ENCODE assay signal across 20 cellular contexts in genomic region chr2:156087875-156088274, GRCh38.
DNase-seq lines count a peak whose midpoint lies in the region; ATAC-seq and TF ChIP-seq lines count a peak whose summit lies in the region.
"Had no signal": no experiment of that assay in that cellular context is flagged by ENCODE, and none has a peak within 500 bp of the region (broad histone marks: within the 10 kb centered on the region; RNA-seq: fewer than 3 reads in every experiment).

No MANE protein-coding gene starts in this region.

- H3K9me3 Mint-ChIP-seq in activated CD4-positive, alpha-beta memory T cell treated with anti-CD3 and anti-CD28 coated beads for 36 hours: no peaks in the 10 kb centered on the region
- H3K9me3 Mint-ChIP-seq: activated naive CD8-positive, alpha-beta T cell treated with anti-CD3 and anti-CD28 coated beads, Interleukin-2, amount 10 ng/mL, durations not matched to agents 7 days and 5 days had no signal

- CTCF ChIA-PET in activated CD4-positive, alpha-beta memory T cell treated with anti-CD3 and anti-CD28 coated beads for 36 hours (lab: Charles Lee): no interaction called here

- H3K4me1 Mint-ChIP-seq in activated CD4-positive, alpha-beta memory T cell treated with anti-CD3 and anti-CD28 coated beads for 36 hours (ENCODE audit: low read depth): no peaks in the 10 kb centered on the region
- H3K4me1 Mint-ChIP-seq: activated naive CD8-positive, alpha-beta T cell treated with anti-CD3 and anti-CD28 coated beads, Interleukin-2, amount 10 ng/mL, durations not matched to agents 7 days and 5 days had no signal

- H3K4me3 ChIP-seq in astrocyte of the spinal cord (ENCODE audit: low read depth, low read length): no peak overlapping the region
- no peak overlapping the region for H3K4me3 ChIP-seq in mesodermal cell (ENCODE audit: extremely low read depth, insufficient read depth, low read length, poor library complexity, severe bottlenecking)
- H3K4me3 ChIP-seq in coronary artery: no peak overlapping the region
- H3K4me3 ChIP-seq: BLaER1, PC-9, thyroid gland had no signal

- WGBS in mesodermal cell (ENCODE audit: insufficient coverage in 2 of 2), 2 experiments: no CpG with 5 or more reads among the region's 2 CpGs

- H3K27me3 Mint-ChIP-seq in activated CD4-positive, alpha-beta memory T cell treated with anti-CD3 and anti-CD28 coated beads for 36 hours: peaks cover 2% of the 10 kb centered on the region
- H3K27me3 Mint-ChIP-seq: activated naive CD8-positive, alpha-beta T cell treated with anti-CD3 and anti-CD28 coated beads, Interleukin-2, amount 10 ng/mL, durations not matched to agents 7 days and 5 days had no signal

- H3K4me3 Mint-ChIP-seq in activated CD4-positive, alpha-beta memory T cell treated with anti-CD3 and anti-CD28 coated beads for 36 hours: no peak overlapping the region
- H3K4me3 Mint-ChIP-seq: activated naive CD8-positive, alpha-beta T cell treated with anti-CD3 and anti-CD28 coated beads, Interleukin-2, amount 10 ng/mL, durations not matched to agents 7 days and 5 days; neural crest cell had no signal

- H3K9me3 ChIP-seq in mesodermal cell (ENCODE audit: control insufficient read depth, low read length): peaks cover 7% of the 10 kb centered on the region
- H3K9me3 ChIP-seq: BLaER1, thyroid gland had no signal

- ATAC-seq in GM18867 (IDR thresholded peaks at IDR 0.05; ENCODE audit: unreplicated experiment) (peak; percentile 52), GM21390 (IDR thresholded peaks at IDR 0.05; ENCODE audit: unreplicated experiment) (no peak)
- ATAC-seq: sciatic nerve had no signal

- no peak for TF ChIP-seq CTCF in astrocyte of the spinal cord (IDR thresholded peaks at IDR 0.05; ENCODE audit: low read depth, low read length)
- TF ChIP-seq CTCF in coronary artery (IDR thresholded peaks at IDR 0.05): no peak

- DNase-seq in NCI-H2029 treated with DMSO at 0.1 percent for 48 hours (lab: John Stamatoyannopoulos, UW): peak; percentile 24
- peak; percentile 21 for DNase-seq in astrocyte of the spinal cord (ENCODE audit: low read depth, low spot score)
- no peak for DNase-seq in coronary artery (ENCODE audit: low spot score)
- no peak for DNase-seq in activated CD4-positive, alpha-beta memory T cell treated with anti-CD3 and anti-CD28 coated beads for 36 hours
- DNase-seq: activated CD4-positive, CD25-positive, alpha-beta regulatory T cell; activated naive CD8-positive, alpha-beta T cell treated with anti-CD3 and anti-CD28 coated beads, Interleukin-2, amount 10 ng/mL, durations not matched to agents 7 days and 5 days; DMS79 treated with DMSO at 0.1 percent for 48 hours; erythroblast; hypothalamus; IMR-90; NCI-H1048; PC-9; stimulated activated CD4-positive, alpha-beta T cell treated with anti-CD3 and anti-CD28 coated beads, Interleukin-2, amount 100 ng/mL, for 48 hours; thyroid gland had no signal

- POLR2A ChIA-PET in activated CD4-positive, alpha-beta memory T cell treated with anti-CD3 and anti-CD28 coated beads for 36 hours (lab: Charles Lee): no interaction called here

- in situ Hi-C loops in astrocyte of the spinal cord (cut with HindIII; ENCODE audit: low sequenced_read_pairs): no loop called here

- no peak overlapping the region for H3K27ac Mint-ChIP-seq in activated CD4-positive, alpha-beta memory T cell treated with anti-CD3 and anti-CD28 coated beads for 36 hours
- H3K27ac Mint-ChIP-seq: activated naive CD8-positive, alpha-beta T cell treated with anti-CD3 and anti-CD28 coated beads, Interleukin-2, amount 10 ng/mL, durations not matched to agents 7 days and 5 days had no signal

- H3K27ac ChIP-seq in mesodermal cell (ENCODE audit: low read depth, low read length, severe bottlenecking) (peak overlapping the region; percentile 83), coronary artery (no peak overlapping the region)
- H3K27ac ChIP-seq: BLaER1, PC-9, thyroid gland had no signal

- H3K36me3 ChIP-seq in mesodermal cell (ENCODE audit: control insufficient read depth, insufficient read depth, low read length): no peaks in the 10 kb centered on the region
- H3K36me3 ChIP-seq: BLaER1, thyroid gland had no signal

- intact Hi-C loops in activated CD4-positive, alpha-beta memory T cell treated with anti-CD3 and anti-CD28 coated beads for 36 hours (cut with micrococcal nuclease): no loop called here

- peaks cover 4% of the 10 kb centered on the region for H3K4me1 ChIP-seq in mesodermal cell (ENCODE audit: control insufficient read depth, insufficient read depth, low read length, poor library complexity, severe bottlenecking)
- H3K4me1 ChIP-seq: BLaER1 had no signal

- H3K36me3 Mint-ChIP-seq in activated CD4-positive, alpha-beta memory T cell treated with anti-CD3 and anti-CD28 coated beads for 36 hours: no peaks in the 10 kb centered on the region
- H3K36me3 Mint-ChIP-seq: activated naive CD8-positive, alpha-beta T cell treated with anti-CD3 and anti-CD28 coated beads, Interleukin-2, amount 10 ng/mL, durations not matched to agents 7 days and 5 days had no signal

Comparison
In these comparisons a context has a peak if more than half of its experiments do, and no peak if none do; other contexts are left out.
1. DNase-seq: peak in NCI-H2029 treated with DMSO at 0.1 percent for 48 hours (single experiment) and astrocyte of the spinal cord (single experiment); none in coronary artery (single experiment) and activated CD4-positive, alpha-beta memory T cell treated with anti-CD3 and anti-CD28 coated beads for 36 hours (single experiment).